ENCODE assay signal across 1 cellular context in genomic region chr11:66328307-66329144, GRCh38.
A peak's percentile ranks its signal among the peaks of the same experiment; 100 is the strongest.
TF ChIP-seq lines count a peak whose summit lies in the region.

No MANE protein-coding gene starts in this region.

TF ChIP-seq in HepG2, 621 proteins besides CTCF, POLR2A, EP300 and RAD21 (continued from another document and continues in another):
- no peak for TF ChIP-seq TAF15 (IDR thresholded peaks at IDR 0.05; ENCODE audit: low read depth, low read length, poor library complexity, severe bottlenecking)
- TF ChIP-seq DDIT3 (CRISPR knock-in tag; IDR thresholded peaks at IDR 0.05) = no peak
- TF ChIP-seq ZBED4 (CRISPR knock-in tag; IDR thresholded peaks at IDR 0.05; ENCODE audit: borderline replicate concordance) = 0 out of 2 replicates have a peak, but pooled peaks have one; percentile 37
- TF ChIP-seq FOXJ3 (CRISPR knock-in tag; IDR thresholded peaks at IDR 0.05; ENCODE audit: borderline replicate concordance) = no peak
- peak; percentile 68; the same call in 1 of the 2 replicates for TF ChIP-seq ZNF142 (CRISPR knock-in tag; IDR thresholded peaks at IDR 0.05)
- peak; percentile 69; the same call in 1 of the 2 replicates for TF ChIP-seq ZSCAN9 (CRISPR knock-in tag; IDR thresholded peaks at IDR 0.05; ENCODE audit: borderline replicate concordance)
- no peak for TF ChIP-seq ZSCAN20 (CRISPR knock-in tag; IDR thresholded peaks at IDR 0.05; ENCODE audit: borderline replicate concordance)
- no peak; the same call in 1 of the 2 replicates for TF ChIP-seq HINFP (CRISPR knock-in tag; IDR thresholded peaks at IDR 0.05; ENCODE audit: low read depth)
- peak; percentile 12; the same call in 1 of the 2 replicates for TF ChIP-seq JUND (CRISPR knock-in tag; IDR thresholded peaks at IDR 0.05)
- peak; percentile 81 for TF ChIP-seq ZNF350 (CRISPR knock-in tag; IDR thresholded peaks at IDR 0.05; ENCODE audit: borderline replicate concordance, low read depth)
- TF ChIP-seq ZNF891 (CRISPR knock-in tag; IDR thresholded peaks at IDR 0.05) = 0 out of 2 replicates have a peak, but pooled peaks have one; percentile 57
- no peak for TF ChIP-seq PBX3 (CRISPR knock-in tag; IDR thresholded peaks at IDR 0.05; ENCODE audit: borderline replicate concordance)
- TF ChIP-seq HCFC1 (IDR thresholded peaks at IDR 0.05; ENCODE audit: low read depth, low read length) = no peak
- peak; percentile 83; the same call in 1 of the 2 replicates for TF ChIP-seq TSC22D2 (CRISPR knock-in tag; IDR thresholded peaks at IDR 0.05; ENCODE audit: borderline replicate concordance)
- peak; percentile 85 for TF ChIP-seq ZSCAN30 (CRISPR knock-in tag; IDR thresholded peaks at IDR 0.05)
- TF ChIP-seq GPBP1L1 (CRISPR knock-in tag; IDR thresholded peaks at IDR 0.05) = no peak
- TF ChIP-seq ATF2 (CRISPR knock-in tag; IDR thresholded peaks at IDR 0.05) = peak; percentile 77
- TF ChIP-seq FIP1L1 (IDR thresholded peaks at IDR 0.05; ENCODE audit: borderline replicate concordance, insufficient read depth, low read depth, low read length) = no peak
- no peak for TF ChIP-seq ZNF576 (CRISPR knock-in tag; IDR thresholded peaks at IDR 0.05)
- TF ChIP-seq SYNCRIP (IDR thresholded peaks at IDR 0.05; ENCODE audit: insufficient read depth, low read depth, low read length) = no peak
- TF ChIP-seq ZNF639 (CRISPR knock-in tag; conservative IDR thresholded peaks at IDR 0.05) = peak; percentile 52; the same call in 1 of the 2 replicates
- TF ChIP-seq SALL2 (CRISPR knock-in tag; IDR thresholded peaks at IDR 0.05) = peak; percentile 90
- no peak for TF ChIP-seq SP5 (CRISPR knock-in tag; IDR thresholded peaks at IDR 0.05; ENCODE audit: borderline replicate concordance, low read depth)
- TF ChIP-seq POLR2G (IDR thresholded peaks at IDR 0.05; ENCODE audit: low read depth, low read length) = 0 out of 2 replicates have a peak, but pooled peaks have one; percentile 33
- TF ChIP-seq ZNF556 (CRISPR knock-in tag; IDR thresholded peaks at IDR 0.05; ENCODE audit: borderline replicate concordance) = peak; percentile 61; the same call in 1 of the 2 replicates
- no peak for TF ChIP-seq ZNF547 (CRISPR knock-in tag; IDR thresholded peaks at IDR 0.05)
- no peak for TF ChIP-seq ZNF275 (CRISPR knock-in tag; IDR thresholded peaks at IDR 0.05; ENCODE audit: borderline replicate concordance)
- 0 out of 2 replicates have a peak, but pooled peaks have one; percentile 51 for TF ChIP-seq LRRFIP1 (CRISPR knock-in tag; conservative IDR thresholded peaks at IDR 0.05)
- TF ChIP-seq MLX (CRISPR knock-in tag; IDR thresholded peaks at IDR 0.05) = peak; percentile 88
- TF ChIP-seq SCMH1 (CRISPR knock-in tag; IDR thresholded peaks at IDR 0.05; ENCODE audit: borderline replicate concordance) = no peak
- TF ChIP-seq ZNF678 (CRISPR knock-in tag; IDR thresholded peaks at IDR 0.05) = no peak
